Comparison of ENCODE assay signal across 8 cellular contexts in genomic region chr13:26872444-26873173, GRCh38.
DNase-seq lines count a peak whose midpoint lies in the region; ATAC-seq, FAIRE-seq and TF ChIP-seq lines count a peak whose summit lies in the region.

No MANE protein-coding gene starts in this region.

- H3K9me3 ChIP-seq in DND-41 (ENCODE audit: insufficient read depth, low read length, severe bottlenecking) (no peaks in the 10 kb centered on the region), K562 (replicated peaks; ENCODE audit: control insufficient read depth, insufficient read depth, low read depth, low read length) (no peaks in the 10 kb centered on the region)

- no peaks in the 10 kb centered on the region for H3K27me3 ChIP-seq in DND-41 (ENCODE audit: insufficient read depth, low read length, poor library complexity)
- no peaks in the 10 kb centered on the region for H3K27me3 ChIP-seq in K562 (ENCODE audit: control insufficient read depth in 2 of 2, insufficient read depth in 2 of 2, low read length in 2 of 2)

- no peak overlapping the region for H3K4me3 ChIP-seq in DND-41 (ENCODE audit: low read depth in 1 of 2, low read length in 2 of 2)
- H3K4me3 ChIP-seq in K562: no peak overlapping the region

- TF ChIP-seq POLR2A in K562 (conservative IDR thresholded peaks at IDR 0.05): no peak

- intact Hi-C loops in K562 (cut with micrococcal nuclease): loop anchor here (1.0 kb wide), 1 partner anchor 165 kb away; no protein-coding TSS in a partner anchor

- no peak for TF ChIP-seq EP300 in K562 (IDR thresholded peaks at IDR 0.05; ENCODE audit: low read length)

- no peak overlapping the region for H3K9ac ChIP-seq in DND-41 (ENCODE audit: low read depth, low read length)
- H3K9ac ChIP-seq in K562 (ENCODE audit: insufficient read depth in 1 of 2, low read depth in 2 of 2, low read length in 2 of 2): no peak overlapping the region

- POLR2A ChIA-PET in K562 (lab: Yijun Ruan, JAX): interaction anchor here (0.6 to 0.7 kb wide), 2 partner anchors 14 to 950 kb away, joined by 3 read pairs; no protein-coding TSS in a partner anchor

- DNase-seq in DND-41 (peak; percentile 69), KG1 (lab: John Stamatoyannopoulos, UW) (peak; percentile 14), K562 (ENCODE audit: extremely low read depth in 1 of 4, low spot score in 3 of 4) (peak; percentile 42 to 61 (median 56)), kidney glomerular epithelial cell (lab: John Stamatoyannopoulos, UW) (peak; percentile 17)
- peak; percentile 35 for DNase-seq in stimulated activated CD4-positive, alpha-beta T cell treated with anti-CD3 and anti-CD28 coated beads, Interleukin-4, amount 100 ng/mL, for 24 hours

- no peaks in the 10 kb centered on the region for H3K9me1 ChIP-seq in K562 (ENCODE audit: control insufficient read depth, insufficient read depth, low read length)

- CTCF ChIA-PET in K562 (lab: Yijun Ruan, JAX; ENCODE audit: low intra/inter-chr PET ratio): no interaction called here

- no peak overlapping the region for H3K27ac ChIP-seq in DND-41 (ENCODE audit: low read length)
- H3K27ac ChIP-seq in K562 (ENCODE audit: extremely low read depth, low read depth, low read length): no peak overlapping the region

- 4% methylated on average over 15 of the region's 23 CpGs for WGBS in K562 (ENCODE audit: insufficient coverage, low coverage, missing lambda C conversion rate)

- BruUV-seq in K562 (replicated peaks; lab: Mats Ljungman, UMichigan): no TSS peak

- H3K4me1 ChIP-seq in DND-41 (ENCODE audit: insufficient read depth, low read length) (no peaks in the 10 kb centered on the region), K562 (replicated peaks in 1 of 2; ENCODE audit: control insufficient read depth in 2 of 2, insufficient read depth in 2 of 2, low read length in 2 of 2) (no peaks in the 10 kb centered on the region)

- H3K36me3 ChIP-seq in DND-41 (ENCODE audit: insufficient read depth, low read length) (no peaks in the 10 kb centered on the region), K562 (ENCODE audit: control insufficient read depth, insufficient read depth, low read length) (no peaks in the 10 kb centered on the region)

- ATAC-seq in DND-41 (ENCODE audit: insufficient read depth, low read depth): peak; percentile 89
- peak; percentile 94 for ATAC-seq in SK-N-SH treated with all-trans-retinoic acid at 6 μM for 48 hours
- peak; percentile 90 for ATAC-seq in K562
- no peak for ATAC-seq in HG03280 (IDR thresholded peaks at IDR 0.05; ENCODE audit: unreplicated experiment)
- ATAC-seq in GM18907 (IDR thresholded peaks at IDR 0.05; ENCODE audit: unreplicated experiment): no peak

- peak; percentile 55 for FAIRE-seq in K562 (lab: Jason Lieb, UNC)

- H4K20me1 ChIP-seq in DND-41 (ENCODE audit: insufficient read depth, low read length) (no peaks in the 10 kb centered on the region), K562 (replicated peaks; ENCODE audit: control insufficient read depth, insufficient read depth, low read length) (no peaks in the 10 kb centered on the region)

- in situ Hi-C loops in K562 (cut with MboI): no loop called here

- H3K4me2 ChIP-seq in DND-41 (ENCODE audit: insufficient read depth, low read length) (no peak overlapping the region), K562 (ENCODE audit: insufficient read depth, low read length) (no peak overlapping the region)

- TF ChIP-seq RAD21 in K562 (CRISPR knock-in tag; conservative IDR thresholded peaks at IDR 0.05 in 1 of 2, IDR thresholded peaks at IDR 0.05 in 1 of 2): peak; percentile 21 to 66; a peak in 3 of 4 replicates

- TF ChIP-seq CTCF in DND-41 (IDR thresholded peaks at IDR 0.05; ENCODE audit: borderline replicate concordance, extremely low read depth, low read length, poor library complexity, severe bottlenecking) (peak; percentile 92), K562 (IDR thresholded peaks at IDR 0.05 in 2 of 3, conservative IDR thresholded peaks at IDR 0.05 in 1 of 3; ENCODE audit: insufficient read depth in 2 of 3, low read depth in 1 of 3, low read length in 3 of 3) (peak; percentile 70 to 78 (median 76))

- H3K79me2 ChIP-seq in DND-41 (ENCODE audit: insufficient read depth, low read length) (no peaks in the 10 kb centered on the region), K562 (ENCODE audit: control insufficient read depth, insufficient read depth, low read length) (no peaks in the 10 kb centered on the region)

- H2AFZ ChIP-seq in DND-41 (ENCODE audit: low read depth, low read length) (no peak overlapping the region), K562 (ENCODE audit: low read depth, low read length) (no peak overlapping the region)

TF ChIP-seq in SK-N-SH treated with all-trans-retinoic acid at 6 μM for 48 hours, 23 proteins besides CTCF, POLR2A, EP300 and RAD21 (continues in another document):
- TF ChIP-seq TCF4 (CRISPR knock-in tag; IDR thresholded peaks at IDR 0.05; ENCODE audit: borderline replicate concordance): no peak
- no peak for TF ChIP-seq TSHZ2 (CRISPR knock-in tag; IDR thresholded peaks at IDR 0.05)
- TF ChIP-seq ISL1 (CRISPR knock-in tag; IDR thresholded peaks at IDR 0.05): no peak

TF ChIP-seq in K562, 482 proteins besides CTCF, POLR2A, EP300 and RAD21:
- peak; percentile 51; the same call in 1 of the 2 replicates for TF ChIP-seq SMC3 (conservative IDR thresholded peaks at IDR 0.05; ENCODE audit: insufficient read depth, low read depth, low read length)
- no peak for TF ChIP-seq FOSL1 (tag; conservative IDR thresholded peaks at IDR 0.05)
- TF ChIP-seq SIN3B (IDR thresholded peaks at IDR 0.05; ENCODE audit: low read depth): no peak

Comparison
In these comparisons a context has a peak if more than half of its experiments do, and no peak if none do; other contexts are left out.
1. ATAC-seq: peak in DND-41 (single experiment), SK-N-SH treated with all-trans-retinoic acid at 6 μM for 48 hours (single experiment) and K562 (single experiment); none in HG03280 (single experiment) and GM18907 (single experiment).
2. DNase-seq: peak in every context shown above with its lines; median percentile 69 in DND-41; 56 in K562; 35 in stimulated activated CD4-positive, alpha-beta T cell treated with anti-CD3 and anti-CD28 coated beads, Interleukin-4, amount 100 ng/mL, for 24 hours; 17 in kidney glomerular epithelial cell; 14 in KG1.